ENCODE assay signal across 14 cellular contexts in genomic region chr19:15461694-15462093, GRCh38. TPM values are rescaled to one million over a fixed set of nuclear protein-coding genes. Genes with fewer than 3 reads are reported as not detected.
A peak's percentile ranks its signal among the peaks of the same experiment; 100 is the strongest.
DNase-seq lines count a peak whose midpoint lies in the region; ATAC-seq and TF ChIP-seq lines count a peak whose summit lies in the region.
"Had no signal": no experiment of that assay in that cellular context is flagged by ENCODE, and none has a peak within 500 bp of the region (broad histone marks: within the 10 kb centered on the region; RNA-seq: fewer than 3 reads in every experiment).

No MANE protein-coding gene starts in this region.

- peaks cover 39% of the 10 kb centered on the region for H3K4me1 Mint-ChIP-seq in CD4-positive, alpha-beta T cell (ENCODE audit: low read depth)
- H3K4me1 Mint-ChIP-seq in endodermal cell = no peaks in the 10 kb centered on the region

- no peaks in the 10 kb centered on the region for H3K27me3 Mint-ChIP-seq in CD4-positive, alpha-beta T cell
- peaks cover 77% of the 10 kb centered on the region for H3K27me3 Mint-ChIP-seq in endodermal cell (ENCODE audit: insufficient read depth)
- H3K27me3 Mint-ChIP-seq: naive B cell had no signal

- H3K9me3 Mint-ChIP-seq in CD4-positive, alpha-beta T cell = no peaks in the 10 kb centered on the region
- no peaks in the 10 kb centered on the region for H3K9me3 Mint-ChIP-seq in endodermal cell
- H3K9me3 Mint-ChIP-seq: naive B cell had no signal

- WGBS in endodermal cell (ENCODE audit: insufficient coverage in 1 of 2, insufficient read length in 1 of 2), 2 experiments = 74% methylated on average over 2 of the region's 2 CpGs; no CpG with 5 or more reads in 1 of the 2 experiments

- peaks cover 56% of the 10 kb centered on the region for H3K36me3 Mint-ChIP-seq in CD4-positive, alpha-beta T cell (ENCODE audit: low read depth)
- no peaks in the 10 kb centered on the region for H3K36me3 Mint-ChIP-seq in endodermal cell (ENCODE audit: low read depth)

- peak overlapping the region; percentile 98 for H3K4me3 Mint-ChIP-seq in CD4-positive, alpha-beta T cell
- no peak overlapping the region for H3K4me3 Mint-ChIP-seq in endodermal cell

- no peak for TF ChIP-seq CTCF in CD4-positive, alpha-beta T cell (IDR thresholded peaks at IDR 0.05)
- no peak for TF ChIP-seq CTCF in endodermal cell (conservative IDR thresholded peaks at IDR 0.05)

- peak overlapping the region; percentile 98 for H3K27ac Mint-ChIP-seq in CD4-positive, alpha-beta T cell
- H3K27ac Mint-ChIP-seq in endodermal cell = no peak overlapping the region

- DNase-seq in CD4-positive, alpha-beta T cell = no peak
- DNase-seq in HuH-7.5 (ENCODE audit: low spot score) (peak; percentile 4), endodermal cell (no peak), COLO829 (ENCODE audit: low spot score) (no peak)
- no peak for DNase-seq in effector memory CD4-positive, alpha-beta T cell
- DNase-seq: GDM1, lower lobe of right lung, naive B cell, NCI-H2029, NCI-H69, substantia nigra had no signal

- POLR2A ChIA-PET in CD4-positive, alpha-beta T cell (lab: Charles Lee) = interaction anchor here (0.9 to 3.3 kb wide), 4 partner anchors 10 to 89 kb away, joined by 4 to 39 read pairs (median 6); partner anchors contain the start of gene AKAP8L

- peak overlapping the region; percentile 47 for H3K27ac ChIP-seq in CD4-positive, alpha-beta T cell (ENCODE audit: low read depth, low read length)
- H3K27ac ChIP-seq in effector memory CD4-positive, alpha-beta T cell (ENCODE audit: insufficient read depth, low read length, poor library complexity, severe bottlenecking) = peak overlapping the region; percentile 44
- no peak overlapping the region for H3K27ac ChIP-seq in endodermal cell (ENCODE audit: low read depth, low read length)
- H3K27ac ChIP-seq: lower lobe of right lung had no signal

- CTCF ChIA-PET in CD4-positive, alpha-beta T cell (lab: Charles Lee) = interaction anchor here (1.2 to 2.1 kb wide), 2 partner anchors 94 to 370 kb away, joined by 3 to 9 read pairs; no protein-coding TSS in a partner anchor

- no peak for ATAC-seq in CD4-positive, alpha-beta T cell (ENCODE audit: poor library complexity)
- ATAC-seq: lower lobe of right lung had no signal

- H3K4me3 ChIP-seq in effector memory CD4-positive, alpha-beta T cell (ENCODE audit: insufficient read depth, low read depth, low read length, poor library complexity, severe bottlenecking) = no peak overlapping the region
- H3K4me3 ChIP-seq in endodermal cell (ENCODE audit: low read length) = no peak overlapping the region
- H3K4me3 ChIP-seq: HAP-1, lower lobe of right lung had no signal

- no peak overlapping the region for H3K9ac ChIP-seq in endodermal cell (ENCODE audit: extremely low read depth, low read length, poor library complexity, severe bottlenecking)

- peaks cover 42% of the 10 kb centered on the region for H3K36me3 ChIP-seq in effector memory CD4-positive, alpha-beta T cell (ENCODE audit: control insufficient read depth, insufficient read depth, low read length)
- no peaks in the 10 kb centered on the region for H3K36me3 ChIP-seq in endodermal cell (ENCODE audit: control insufficient read depth, insufficient read depth, low read length)
- H3K36me3 ChIP-seq: HAP-1, lower lobe of right lung had no signal

- H3K4me1 ChIP-seq in effector memory CD4-positive, alpha-beta T cell (ENCODE audit: control insufficient read depth, insufficient read depth, low read length, poor library complexity, severe bottlenecking) = peaks cover 60% of the 10 kb centered on the region
- H3K4me1 ChIP-seq in endodermal cell (ENCODE audit: control insufficient read depth, insufficient read depth, low read length) = no peaks in the 10 kb centered on the region
- H3K4me1 ChIP-seq: HAP-1 had no signal

- H3K9me3 ChIP-seq in CD4-positive, alpha-beta T cell (ENCODE audit: control insufficient read depth, low read length) = no peaks in the 10 kb centered on the region
- no peaks in the 10 kb centered on the region for H3K9me3 ChIP-seq in effector memory CD4-positive, alpha-beta T cell (ENCODE audit: control insufficient read depth, low read length)
- no peaks in the 10 kb centered on the region for H3K9me3 ChIP-seq in endodermal cell (ENCODE audit: control insufficient read depth, low read length)
- H3K9me3 ChIP-seq: HAP-1, lower lobe of right lung had no signal

- no peaks in the 10 kb centered on the region for H3K27me3 ChIP-seq in CD4-positive, alpha-beta T cell (ENCODE audit: control insufficient read depth, insufficient read depth, low read length)
- H3K27me3 ChIP-seq in effector memory CD4-positive, alpha-beta T cell (replicated peaks; ENCODE audit: control insufficient read depth, insufficient read depth, low read length, poor library complexity, severe bottlenecking) = no peaks in the 10 kb centered on the region
- H3K27me3 ChIP-seq in endodermal cell (ENCODE audit: control insufficient read depth, insufficient read depth, low read length, poor library complexity, severe bottlenecking) = peaks cover 37% of the 10 kb centered on the region

- intact Hi-C loops in CD4-positive, alpha-beta T cell (cut with DNase I, micrococcal nuclease) = loop anchor here (2.0 to 10.0 kb wide), 3 partner anchors 43 to 91 kb away; partner anchors contain the start of gene AKAP8L (in 1 of the 2)

RNA-seq across cellular contexts. Expression of gene RASAL3, which starts 2.6 kb away (rescaled TPM):
- 10 to 100 TPM; 91.8 to 92.8 TPM for total RNA-seq in CD4-positive, alpha-beta T cell
- not detected for total RNA-seq in endodermal cell
- not detected for polyA plus RNA-seq in endodermal cell (2013, experiment 1 of 2)
- not detected for polyA plus RNA-seq in endodermal cell (2013, experiment 2 of 2)
- total RNA-seq: epithelial cell of proximal tubule, SK-MEL-5 had no signal

RNA-seq across cellular contexts. Expression of gene WIZ, which starts 11.9 kb away (rescaled TPM):
- total RNA-seq in CD4-positive, alpha-beta T cell = 10 to 100 TPM; 12.9 to 14.3 TPM
- 10 to 100 TPM; 38.0 to 38.6 TPM for total RNA-seq in endodermal cell
- polyA plus RNA-seq in endodermal cell (2013, experiment 1 of 2) = 51.9 TPM
- 44.8 TPM for polyA plus RNA-seq in endodermal cell (2013, experiment 2 of 2)

RNA-seq across cellular contexts. Expression of gene PGLYRP2, which starts 17.6 kb away (rescaled TPM):
- total RNA-seq in CD4-positive, alpha-beta T cell = not detected
- not detected for total RNA-seq in endodermal cell
- polyA plus RNA-seq in endodermal cell (2013, experiment 1 of 2) = not detected
- polyA plus RNA-seq in endodermal cell (2013, experiment 2 of 2) = not detected
- total RNA-seq: epithelial cell of proximal tubule, lower lobe of right lung, SK-MEL-5 had no signal

RNA-seq across cellular contexts. Expression of gene AKAP8L, which starts 42.9 kb away (rescaled TPM):
- total RNA-seq in CD4-positive, alpha-beta T cell = 100 to 1,000 TPM; 157 to 162 TPM
- total RNA-seq in endodermal cell = 100 to 1,000 TPM; 190 to 237 TPM
- 160 TPM for polyA plus RNA-seq in endodermal cell (2013, experiment 1 of 2)
- 124 TPM for polyA plus RNA-seq in endodermal cell (2013, experiment 2 of 2)

RNA-seq across cellular contexts. Expression of gene CYP4F22, which starts 46.6 kb away (rescaled TPM):
- total RNA-seq in CD4-positive, alpha-beta T cell = under 1 TPM; 0.19 to 0.28 TPM
- not detected for total RNA-seq in endodermal cell
- not detected for polyA plus RNA-seq in endodermal cell (2013, experiment 1 of 2)
- not detected for polyA plus RNA-seq in endodermal cell (2013, experiment 2 of 2)
- total RNA-seq: epithelial cell of proximal tubule, SK-MEL-5 had no signal

Comparison
In these comparisons a context has a peak if more than half of its experiments do, and no peak if none do; other contexts are left out.
1. RNA of gene RASAL3, which starts 2.6 kb away (total RNA-seq): 91.8 to 92.8 TPM in CD4-positive, alpha-beta T cell; not detected in endodermal cell; every median in the first group is over 10 times any median in the second.